Comparison of ENCODE assay signal across 8 cellular contexts in the genomic region with DNA sequence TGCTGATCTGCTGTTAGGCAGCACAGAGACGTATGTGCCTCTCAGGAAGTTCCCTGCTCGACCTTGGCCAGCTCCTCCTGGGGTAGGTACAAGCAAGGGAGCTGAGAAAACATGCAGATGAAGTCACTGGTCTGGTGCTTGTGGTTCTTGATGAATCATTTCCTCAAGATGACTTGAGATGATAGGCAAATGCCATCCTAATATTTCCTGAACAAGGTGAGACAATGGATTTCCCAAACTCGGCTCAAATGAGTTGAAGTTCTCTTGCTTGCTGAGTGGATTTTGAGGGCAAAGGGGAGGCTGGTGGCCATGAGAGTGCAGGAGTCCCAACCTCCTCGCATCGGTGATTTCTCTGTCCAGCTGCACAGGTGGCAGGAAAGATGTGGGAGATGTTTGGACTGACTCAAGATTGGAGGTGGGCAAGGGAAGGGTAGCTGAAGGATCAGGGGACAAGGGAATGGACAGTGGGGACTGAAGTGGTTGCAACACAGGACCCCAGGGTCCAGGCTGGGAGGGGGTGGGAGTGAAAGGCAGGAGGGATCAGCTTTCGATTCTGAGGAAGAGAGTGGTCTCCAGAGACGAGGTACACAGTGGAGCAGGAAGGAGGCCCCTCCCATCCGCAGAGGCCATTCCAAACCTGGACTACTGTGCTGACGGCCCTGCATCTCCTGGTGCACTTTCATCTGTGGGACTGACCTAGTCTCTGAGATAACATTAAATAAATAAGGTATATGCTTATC.
DNase-seq lines count a peak whose midpoint lies in the region; ATAC-seq and TF ChIP-seq lines count a peak whose summit lies in the region.

No MANE protein-coding gene starts in this region.

- DNase-seq in GF-D8 (lab: John Stamatoyannopoulos, UW) (peak; percentile 47), RKO (ENCODE audit: low spot score) (peak; percentile 90), brain microvascular endothelial cell (peak; percentile 91), mucosa of descending colon (no peak), upper lobe of right lung (no peak), NCI-H510A (lab: John Stamatoyannopoulos, UW) (no peak), NCI-H2107 (lab: John Stamatoyannopoulos, UW) (no peak)

- H3K4me3 ChIP-seq in brain microvascular endothelial cell (ENCODE audit: low read depth, low read length) (no peak overlapping the region), mucosa of descending colon (no peak overlapping the region), upper lobe of right lung (no peak overlapping the region)

- TF ChIP-seq CTCF in brain microvascular endothelial cell (IDR thresholded peaks at IDR 0.05; ENCODE audit: low read depth, low read length, missing control alignments) (no peak), mucosa of descending colon (IDR thresholded peaks at IDR 0.05) (no peak), upper lobe of right lung (IDR thresholded peaks at IDR 0.05) (no peak)

- H3K27me3 ChIP-seq in brain microvascular endothelial cell (replicated peaks): no peaks in the 10 kb centered on the region
- H3K27me3 ChIP-seq in upper lobe of right lung: no peaks in the 10 kb centered on the region

- H3K4me1 ChIP-seq in mucosa of descending colon (ENCODE audit: low read depth) (peaks cover 2% of the 10 kb centered on the region), upper lobe of right lung (peaks cover 17% of the 10 kb centered on the region)

- H3K9me3 ChIP-seq in mucosa of descending colon (no peaks in the 10 kb centered on the region), upper lobe of right lung (no peaks in the 10 kb centered on the region)

- H3K36me3 ChIP-seq in brain microvascular endothelial cell (replicated peaks) (peaks cover 67% of the 10 kb centered on the region), mucosa of descending colon (ENCODE audit: low read depth) (no peaks in the 10 kb centered on the region), upper lobe of right lung (peaks cover 92% of the 10 kb centered on the region)

- ATAC-seq in mucosa of descending colon (peak; percentile 45), upper lobe of right lung (peak; percentile 49), GM18870 (IDR thresholded peaks at IDR 0.05; ENCODE audit: unreplicated experiment) (no peak)

- in situ Hi-C loops in brain microvascular endothelial cell (cut with HindIII; ENCODE audit: low pct_ligation_motif_present, low sequenced_read_pairs): no loop called here

- intact Hi-C loops in mucosa of descending colon (cut with DNase I, micrococcal nuclease): no loop called here
- intact Hi-C loops in upper lobe of right lung (cut with DNase I): no loop called here

- peak overlapping the region; percentile 84 for H3K27ac ChIP-seq in brain microvascular endothelial cell
- H3K27ac ChIP-seq in upper lobe of right lung: peak overlapping the region; percentile 15

Comparison
In these comparisons a context has a peak if more than half of its experiments do, and no peak if none do; other contexts are left out.
1. DNase-seq: peak in GF-D8 (single experiment), RKO (single experiment) and brain microvascular endothelial cell (single experiment); none in mucosa of descending colon (0 of 3), upper lobe of right lung (single experiment), NCI-H510A (single experiment) and NCI-H2107 (single experiment).